8 cellular contexts compared by ENCODE assay signal in genomic region chr18:2994603-2995432, GRCh38. TPM values are rescaled to one million over a fixed set of nuclear protein-coding genes. Genes with fewer than 3 reads are reported as not detected.
DNase-seq lines count a peak whose midpoint lies in the region; ATAC-seq and TF ChIP-seq lines count a peak whose summit lies in the region.

No MANE protein-coding gene starts in this region.

- peak; percentile 49 for TF ChIP-seq CTCF in epithelial cell of proximal tubule (conservative IDR thresholded peaks at IDR 0.05; ENCODE audit: low read depth, low read length)

- peak; percentile 78 for ATAC-seq in HG03432 (IDR thresholded peaks at IDR 0.05; ENCODE audit: unreplicated experiment)

- peak; percentile 44 for DNase-seq in SIG-M5 treated with dmso at 0.1 percent for 504 hours (lab: John Stamatoyannopoulos, UW; ENCODE audit: unreplicated experiment)
- DNase-seq in SIG-M5 (lab: John Stamatoyannopoulos, UW): no peak
- DNase-seq in activated CD4-positive, alpha-beta T cell treated with anti-CD3 and anti-CD28 coated beads for 24 hours (ENCODE audit: low read depth in 2 of 2): peak; percentile 31 to 55
- DNase-seq in epithelial cell of proximal tubule (ENCODE audit: low read depth): no peak
- peak; percentile 75 for DNase-seq in stimulated activated CD4-positive, alpha-beta T cell treated with anti-CD3 and anti-CD28 coated beads, Interleukin-4, amount 100 ng/mL, for 1 hour
- DNase-seq in dermis blood vessel endothelial cell: no peak
- no peak for DNase-seq in NCI-H1105 treated with DMSO at 0.1 percent for 48 hours (lab: John Stamatoyannopoulos, UW)

- H3K4me3 ChIP-seq in epithelial cell of proximal tubule (ENCODE audit: low read depth, low read length): no peak overlapping the region

RNA-seq across cellular contexts. Expression of gene LPIN2, which starts 18.1 kb away (rescaled TPM):
- total RNA-seq in epithelial cell of proximal tubule (15.6 and 18.2 TPM in 2 replicates), dermis blood vessel endothelial cell (36.9 and 43.3 TPM in 2 replicates)

Comparison
In these comparisons a context has a peak if more than half of its experiments do, and no peak if none do; other contexts are left out.
1. DNase-seq: peak in SIG-M5 treated with dmso at 0.1 percent for 504 hours (single experiment), activated CD4-positive, alpha-beta T cell treated with anti-CD3 and anti-CD28 coated beads for 24 hours (2 of 2) and stimulated activated CD4-positive, alpha-beta T cell treated with anti-CD3 and anti-CD28 coated beads, Interleukin-4, amount 100 ng/mL, for 1 hour (single experiment); none in SIG-M5 (single experiment), epithelial cell of proximal tubule (single experiment), dermis blood vessel endothelial cell (single experiment) and NCI-H1105 treated with DMSO at 0.1 percent for 48 hours (single experiment).